ENCODE assay signal across 1 cellular context in genomic region chr17:29214215-29215146, GRCh38.
TF ChIP-seq lines count a peak whose summit lies in the region.

No MANE protein-coding gene starts in this region.

TF ChIP-seq in IMR-90, 13 proteins besides CTCF, POLR2A, EP300 and RAD21 (continued from another document):
- no peak for TF ChIP-seq USF2 (IDR thresholded peaks at IDR 0.05; ENCODE audit: low read depth, low read length)
- no peak for TF ChIP-seq CEBPB (IDR thresholded peaks at IDR 0.05; ENCODE audit: low read depth, low read length)
- TF ChIP-seq FOS (IDR thresholded peaks at IDR 0.05; ENCODE audit: low read depth, low read length): no peak
- TF ChIP-seq MXI1 (IDR thresholded peaks at IDR 0.05; ENCODE audit: borderline replicate concordance, low read depth, low read length): no peak
- no peak for TF ChIP-seq RCOR1 (IDR thresholded peaks at IDR 0.05; ENCODE audit: insufficient replicate concordance, low read length)
- no peak for TF ChIP-seq NFE2L2 (IDR thresholded peaks at IDR 0.05; ENCODE audit: low read depth, low read length)
- TF ChIP-seq RFX5 (IDR thresholded peaks at IDR 0.05; ENCODE audit: low read depth, low read length): no peak
- no peak for TF ChIP-seq BHLHE40 (IDR thresholded peaks at IDR 0.05; ENCODE audit: low read depth, low read length)
